6 cellular contexts compared by ENCODE assay signal in the genomic region with DNA sequence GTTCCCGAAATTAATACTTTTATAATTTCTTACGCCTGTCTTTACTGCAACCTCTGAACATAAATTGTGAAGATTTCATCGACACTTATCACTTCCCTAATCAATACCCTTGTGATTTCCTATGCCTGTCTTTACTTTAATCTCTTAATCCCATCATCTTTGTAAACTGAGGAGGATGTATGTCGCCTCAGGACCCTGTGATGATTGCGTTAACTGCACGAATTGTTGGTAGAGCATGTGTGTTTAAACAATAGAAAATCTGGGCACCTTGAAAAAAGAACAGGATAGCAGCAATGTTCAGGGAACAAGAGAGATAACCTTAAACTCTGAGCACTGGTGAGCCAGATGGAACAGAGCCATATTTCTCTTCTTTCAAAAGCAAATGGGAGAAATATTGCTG. TPM values are rescaled to one million over a fixed set of nuclear protein-coding genes. Genes with fewer than 3 reads are reported as not detected.
"Had no signal": no experiment of that assay in that cellular context is flagged by ENCODE, and none has a peak within 500 bp of the region (broad histone marks: within the 10 kb centered on the region; RNA-seq: fewer than 3 reads in every experiment).

No MANE protein-coding gene starts in this region.

RNA-seq across cellular contexts. Expression of a gene that starts 4.5 kb away (rescaled TPM):
- total RNA-seq: activated CD4-positive, alpha-beta memory T cell treated with anti-CD3 and anti-CD28 coated beads for 36 hours; activated CD4-positive, alpha-beta memory T cell treated with anti-CD3 and anti-CD28 coated beads, Interleukin-2, amount 10 ng/mL, durations not matched to agents 7 days and 5 days; activated CD4-positive, alpha-beta T cell treated with anti-CD3 and anti-CD28 coated beads for 36 hours; activated CD4-positive, alpha-beta T cell treated with anti-CD3 and anti-CD28 coated beads, Interleukin-2, amount 10 ng/mL, durations not matched to agents 7 days and 5 days; T-helper 17 cell; T-helper 2 cell treated with Interferon-gamma antibody and Interleukin-4, amounts not matched to agents 100 ng/mL and 5 ng/mL, for 36 hours had no signal
